2 cellular contexts compared by ENCODE assay signal in genomic region chr10:34762603-34763299, GRCh38.
TF ChIP-seq lines count a peak whose summit lies in the region.

No MANE protein-coding gene starts in this region.

TF ChIP-seq in SK-N-SH treated with all-trans-retinoic acid at 6 μM for 48 hours, 23 proteins besides CTCF, POLR2A, EP300 and RAD21 (continued from another document):
- TF ChIP-seq ZNF565 (CRISPR knock-in tag; conservative IDR thresholded peaks at IDR 0.05; ENCODE audit: low read depth) = no peak
- no peak for TF ChIP-seq ARNTL (CRISPR knock-in tag; IDR thresholded peaks at IDR 0.05; ENCODE audit: borderline replicate concordance, low read depth)
- TF ChIP-seq CREB5 (CRISPR knock-in tag; IDR thresholded peaks at IDR 0.05; ENCODE audit: low read depth) = no peak
- TF ChIP-seq RARB (CRISPR knock-in tag; IDR thresholded peaks at IDR 0.05) = no peak
- TF ChIP-seq PATZ1 (CRISPR knock-in tag; IDR thresholded peaks at IDR 0.05; ENCODE audit: borderline replicate concordance) = no peak
- no peak for TF ChIP-seq ZFP30 (CRISPR knock-in tag; IDR thresholded peaks at IDR 0.05)
- TF ChIP-seq PPARA (CRISPR knock-in tag; IDR thresholded peaks at IDR 0.05; ENCODE audit: borderline replicate concordance) = no peak
- no peak for TF ChIP-seq CSDC2 (CRISPR knock-in tag; IDR thresholded peaks at IDR 0.05)
- no peak for TF ChIP-seq ESRRG (CRISPR knock-in tag; IDR thresholded peaks at IDR 0.05)
- TF ChIP-seq CSRNP3 (CRISPR knock-in tag; IDR thresholded peaks at IDR 0.05) = no peak
- no peak for TF ChIP-seq GLIS3 (CRISPR knock-in tag; IDR thresholded peaks at IDR 0.05)
- no peak for TF ChIP-seq ISL1 (CRISPR knock-in tag; IDR thresholded peaks at IDR 0.05)
- TF ChIP-seq TSHZ2 (CRISPR knock-in tag; IDR thresholded peaks at IDR 0.05) = no peak
- TF ChIP-seq TOX (CRISPR knock-in tag; IDR thresholded peaks at IDR 0.05; ENCODE audit: borderline replicate concordance) = no peak
- TF ChIP-seq ZNF70 (CRISPR knock-in tag; IDR thresholded peaks at IDR 0.05) = no peak

TF ChIP-seq in SK-N-SH, 30 proteins besides CTCF, POLR2A, EP300 and RAD21 (continued from another document):
- TF ChIP-seq ZBTB33 (IDR thresholded peaks at IDR 0.05; ENCODE audit: borderline replicate concordance, low read depth) (no peak), IRF3 (IDR thresholded peaks at IDR 0.05; ENCODE audit: low read depth, low read length) (no peak), ELF1 (IDR thresholded peaks at IDR 0.05) (no peak), JUND (IDR thresholded peaks at IDR 0.05) (no peak), MAX (IDR thresholded peaks at IDR 0.05; ENCODE audit: low read depth) (no peak)
